In genomic region chr16:87490091-87490798, GRCh38 we compare ENCODE assay signal across 9 cellular contexts. TPM values are rescaled to one million over a fixed set of nuclear protein-coding genes. Genes with fewer than 3 reads are reported as not detected.
DNase-seq lines count a peak whose midpoint lies in the region; ATAC-seq and TF ChIP-seq lines count a peak whose summit lies in the region.
"Had no signal": no experiment of that assay in that cellular context is flagged by ENCODE, and none has a peak within 500 bp of the region (broad histone marks: within the 10 kb centered on the region; RNA-seq: fewer than 3 reads in every experiment).

No MANE protein-coding gene starts in this region.

- H3K4me3 ChIP-seq in astrocyte of the spinal cord (ENCODE audit: low read depth, low read length) = peak overlapping the region; percentile 44
- peak overlapping the region; percentile 81 for H3K4me3 ChIP-seq in lung
- peak overlapping the region in 3 of 4 donors; percentile 46 to 58 (median 57) for H3K4me3 ChIP-seq in tibial nerve

- TF ChIP-seq EP300 in tibial nerve (IDR thresholded peaks at IDR 0.05) = no peak

- in situ Hi-C loops in astrocyte of the spinal cord (cut with HindIII; ENCODE audit: low sequenced_read_pairs) = no loop called here

- H3K27ac ChIP-seq in lung (ENCODE audit: low read depth in 1 of 2, low read length in 1 of 2) = peak overlapping the region; percentile 1 to 74
- H3K27ac ChIP-seq in tibial nerve = peak overlapping the region in 3 of 4 donors; percentile 43 to 77 (median 62)

- peak overlapping the region; percentile 78 for H3K4me3 Mint-ChIP-seq in activated T-cell treated with anti-CD3 and anti-CD28 coated beads, Interleukin-2, amount 50 U/mL, for 24 hours

- no peak for TF ChIP-seq CTCF in astrocyte of the spinal cord (IDR thresholded peaks at IDR 0.05; ENCODE audit: low read depth, low read length)
- TF ChIP-seq CTCF in lung (IDR thresholded peaks at IDR 0.05; ENCODE audit: control extremely low read depth, extremely low read depth) = no peak
- TF ChIP-seq CTCF in tibial nerve (IDR thresholded peaks at IDR 0.05) = no peak

- DNase-seq in activated T-cell treated with anti-CD3 and anti-CD28 coated beads, Interleukin-2, amount 50 U/mL, for 24 hours = no peak
- DNase-seq in activated T-cell treated with anti-CD3 and anti-CD28 coated beads, Interleukin-2, amount 50 U/mL, for 48 hours = no peak
- DNase-seq in astrocyte of the spinal cord (ENCODE audit: low read depth, low spot score) = no peak
- no peak for DNase-seq in lung (ENCODE audit: low spot score)
- DNase-seq in tibial nerve (ENCODE audit: low spot score in 2 of 2) = no peak
- DNase-seq in DMS53 treated with DMSO at 0.1 percent for 48 hours (lab: John Stamatoyannopoulos, UW; ENCODE audit: unreplicated experiment) = no peak
- no peak for DNase-seq in DMS153 treated with DMSO at 0.1 percent for 48 hours (lab: John Stamatoyannopoulos, UW; ENCODE audit: unreplicated experiment)
- DNase-seq: DND-41 had no signal

- no peaks in the 10 kb centered on the region for H3K27me3 ChIP-seq in lung (ENCODE audit: control insufficient read depth, insufficient read depth)
- H3K27me3 ChIP-seq in tibial nerve = no peaks in the 10 kb centered on the region

- peak overlapping the region; percentile 85 for H3K27ac Mint-ChIP-seq in activated T-cell treated with anti-CD3 and anti-CD28 coated beads, Interleukin-2, amount 50 U/mL, for 24 hours

- H3K9me3 ChIP-seq in lung (ENCODE audit: control insufficient read depth in 2 of 2, insufficient read depth in 1 of 2, low read length in 1 of 2) (no peaks in the 10 kb centered on the region), tibial nerve (no peaks in the 10 kb centered on the region)

- ATAC-seq in lung (ENCODE audit: insufficient read depth, low FRiP score) (no peak), HG03280 (IDR thresholded peaks at IDR 0.05; ENCODE audit: unreplicated experiment) (no peak)

- H3K36me3 ChIP-seq in lung (ENCODE audit: control insufficient read depth in 2 of 2, insufficient read depth in 2 of 2, low read length in 2 of 2) (peaks cover 0 to 2% of the 10 kb centered on the region in 2 donors), tibial nerve (no peaks in the 10 kb centered on the region)

- 16 to 42% methylated on average over 17 of the region's 17 CpGs for WGBS in lung, 2 donors
- 13 to 15% methylated on average over 17 of the region's 17 CpGs for WGBS in tibial nerve, 2 donors

- H3K4me1 ChIP-seq in lung (ENCODE audit: control insufficient read depth in 2 of 2, insufficient read depth in 2 of 2, low read length in 2 of 2) = peaks cover 5 to 14% of the 10 kb centered on the region in 2 donors
- peaks cover 0 to 74% (median 39%) of the 10 kb centered on the region in 4 donors for H3K4me1 ChIP-seq in tibial nerve

- no peaks in the 10 kb centered on the region for H3K9me3 Mint-ChIP-seq in activated T-cell treated with anti-CD3 and anti-CD28 coated beads, Interleukin-2, amount 50 U/mL, for 24 hours

- peaks cover 17% of the 10 kb centered on the region for H3K36me3 Mint-ChIP-seq in activated T-cell treated with anti-CD3 and anti-CD28 coated beads, Interleukin-2, amount 50 U/mL, for 24 hours (ENCODE audit: low read depth)

- peaks cover 4% of the 10 kb centered on the region for H3K27me3 Mint-ChIP-seq in activated T-cell treated with anti-CD3 and anti-CD28 coated beads, Interleukin-2, amount 50 U/mL, for 24 hours

- no peak for TF ChIP-seq POLR2A in tibial nerve (IDR thresholded peaks at IDR 0.05)

- peaks cover 63% of the 10 kb centered on the region for H3K4me1 Mint-ChIP-seq in activated T-cell treated with anti-CD3 and anti-CD28 coated beads, Interleukin-2, amount 50 U/mL, for 24 hours (ENCODE audit: low read depth)

RNA-seq across cellular contexts. Expression of gene ZCCHC14, which starts 2.6 kb away (rescaled TPM):
- total RNA-seq in lung (10 to 100 TPM; 28.9 to 31.1 TPM), tibial nerve (10 to 100 TPM; 15.3 to 45.8 (median 25.8) TPM)
- 1 to 10 TPM; 7.4 to 9.8 TPM for polyA plus RNA-seq in lung
